ENCODE assay signal across 1 cellular context in the genomic region with DNA sequence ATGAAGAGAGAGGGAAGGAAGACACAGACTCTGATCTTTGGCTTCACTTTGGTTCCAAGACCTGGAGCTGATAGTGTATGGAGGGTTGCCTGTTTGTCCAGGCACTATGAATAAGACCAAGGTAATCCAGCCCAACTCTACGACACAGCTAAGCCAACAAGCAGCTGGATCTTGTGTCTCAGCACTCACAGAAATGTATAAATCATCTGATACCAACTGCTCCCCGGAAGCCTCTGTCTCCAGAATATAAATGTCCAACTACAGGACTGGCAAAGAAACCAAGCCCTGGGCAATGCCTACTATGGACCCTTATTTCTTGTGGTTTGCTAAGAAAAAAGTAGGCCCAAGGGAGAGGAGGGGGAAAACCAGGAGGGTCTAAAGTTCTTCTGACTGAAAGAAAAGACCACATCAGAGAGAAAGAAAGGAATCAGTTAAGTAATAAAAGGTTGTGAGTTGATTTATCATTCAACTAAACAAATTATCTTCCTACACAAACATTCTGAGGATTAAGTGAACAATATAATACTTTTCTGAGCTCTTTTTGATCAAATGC.
TF ChIP-seq lines count a peak whose summit lies in the region.

No MANE protein-coding gene starts in this region.

TF ChIP-seq in GM12878, 131 proteins besides CTCF, POLR2A, EP300 and RAD21 (continues in another document):
- no peak for TF ChIP-seq HCFC1 (IDR thresholded peaks at IDR 0.05; ENCODE audit: low read length)
- TF ChIP-seq CREB1 (IDR thresholded peaks at IDR 0.05; ENCODE audit: low read depth): no peak
- TF ChIP-seq, protein P1, sequence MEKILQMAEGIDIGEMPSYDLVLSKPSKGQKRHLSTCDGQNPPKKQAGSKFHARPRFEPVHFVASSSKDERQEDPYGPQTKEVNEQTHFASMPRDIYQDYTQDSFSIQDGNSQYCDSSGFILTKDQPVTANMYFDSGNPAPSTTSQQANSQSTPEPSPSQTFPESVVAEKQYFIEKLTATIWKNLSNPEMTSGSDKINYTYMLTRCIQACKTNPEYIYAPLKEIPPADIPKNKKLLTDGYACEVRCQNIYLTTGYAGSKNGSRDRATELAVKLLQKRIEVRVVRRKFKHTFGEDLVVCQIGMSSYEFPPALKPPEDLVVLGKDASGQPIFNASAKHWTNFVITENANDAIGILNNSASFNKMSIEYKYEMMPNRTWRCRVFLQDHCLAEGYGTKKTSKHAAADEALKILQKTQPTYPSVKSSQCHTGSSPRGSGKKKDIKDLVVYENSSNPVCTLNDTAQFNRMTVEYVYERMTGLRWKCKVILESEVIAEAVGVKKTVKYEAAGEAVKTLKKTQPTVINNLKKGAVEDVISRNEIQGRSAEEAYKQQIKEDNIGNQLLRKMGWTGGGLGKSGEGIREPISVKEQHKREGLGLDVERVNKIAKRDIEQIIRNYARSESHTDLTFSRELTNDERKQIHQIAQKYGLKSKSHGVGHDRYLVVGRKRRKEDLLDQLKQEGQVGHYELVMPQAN (conservative IDR thresholded peaks at IDR 0.05): no peak
- no peak for TF ChIP-seq TCF12 (IDR thresholded peaks at IDR 0.05; ENCODE audit: low read depth, low read length)
- no peak for TF ChIP-seq SMAD5 (IDR thresholded peaks at IDR 0.05; ENCODE audit: low read depth)
- TF ChIP-seq STAT3 (IDR thresholded peaks at IDR 0.05; ENCODE audit: low read depth, low read length): no peak
- TF ChIP-seq ZNF24 (IDR thresholded peaks at IDR 0.05): no peak
- TF ChIP-seq ZNF622 (IDR thresholded peaks at IDR 0.05): no peak
- TF ChIP-seq, protein P2, sequence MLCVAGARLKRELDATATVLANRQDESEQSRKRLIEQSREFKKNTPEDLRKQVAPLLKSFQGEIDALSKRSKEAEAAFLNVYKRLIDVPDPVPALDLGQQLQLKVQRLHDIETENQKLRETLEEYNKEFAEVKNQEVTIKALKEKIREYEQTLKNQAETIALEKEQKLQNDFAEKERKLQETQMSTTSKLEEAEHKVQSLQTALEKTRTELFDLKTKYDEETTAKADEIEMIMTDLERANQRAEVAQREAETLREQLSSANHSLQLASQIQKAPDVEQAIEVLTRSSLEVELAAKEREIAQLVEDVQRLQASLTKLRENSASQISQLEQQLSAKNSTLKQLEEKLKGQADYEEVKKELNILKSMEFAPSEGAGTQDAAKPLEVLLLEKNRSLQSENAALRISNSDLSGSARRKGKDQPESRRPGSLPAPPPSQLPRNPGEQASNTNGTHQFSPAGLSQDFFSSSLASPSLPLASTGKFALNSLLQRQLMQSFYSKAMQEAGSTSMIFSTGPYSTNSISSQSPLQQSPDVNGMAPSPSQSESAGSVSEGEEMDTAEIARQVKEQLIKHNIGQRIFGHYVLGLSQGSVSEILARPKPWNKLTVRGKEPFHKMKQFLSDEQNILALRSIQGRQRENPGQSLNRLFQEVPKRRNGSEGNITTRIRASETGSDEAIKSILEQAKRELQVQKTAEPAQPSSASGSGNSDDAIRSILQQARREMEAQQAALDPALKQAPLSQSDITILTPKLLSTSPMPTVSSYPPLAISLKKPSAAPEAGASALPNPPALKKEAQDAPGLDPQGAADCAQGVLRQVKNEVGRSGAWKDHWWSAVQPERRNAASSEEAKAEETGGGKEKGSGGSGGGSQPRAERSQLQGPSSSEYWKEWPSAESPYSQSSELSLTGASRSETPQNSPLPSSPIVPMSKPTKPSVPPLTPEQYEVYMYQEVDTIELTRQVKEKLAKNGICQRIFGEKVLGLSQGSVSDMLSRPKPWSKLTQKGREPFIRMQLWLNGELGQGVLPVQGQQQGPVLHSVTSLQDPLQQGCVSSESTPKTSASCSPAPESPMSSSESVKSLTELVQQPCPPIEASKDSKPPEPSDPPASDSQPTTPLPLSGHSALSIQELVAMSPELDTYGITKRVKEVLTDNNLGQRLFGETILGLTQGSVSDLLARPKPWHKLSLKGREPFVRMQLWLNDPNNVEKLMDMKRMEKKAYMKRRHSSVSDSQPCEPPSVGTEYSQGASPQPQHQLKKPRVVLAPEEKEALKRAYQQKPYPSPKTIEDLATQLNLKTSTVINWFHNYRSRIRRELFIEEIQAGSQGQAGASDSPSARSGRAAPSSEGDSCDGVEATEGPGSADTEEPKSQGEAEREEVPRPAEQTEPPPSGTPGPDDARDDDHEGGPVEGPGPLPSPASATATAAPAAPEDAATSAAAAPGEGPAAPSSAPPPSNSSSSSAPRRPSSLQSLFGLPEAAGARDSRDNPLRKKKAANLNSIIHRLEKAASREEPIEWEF (IDR thresholded peaks at IDR 0.05; ENCODE audit: insufficient replicate concordance, low read depth, low read length): no peak
- TF ChIP-seq MTA2 (IDR thresholded peaks at IDR 0.05; ENCODE audit: low read depth): peak; percentile 64
- TF ChIP-seq, protein P3, sequence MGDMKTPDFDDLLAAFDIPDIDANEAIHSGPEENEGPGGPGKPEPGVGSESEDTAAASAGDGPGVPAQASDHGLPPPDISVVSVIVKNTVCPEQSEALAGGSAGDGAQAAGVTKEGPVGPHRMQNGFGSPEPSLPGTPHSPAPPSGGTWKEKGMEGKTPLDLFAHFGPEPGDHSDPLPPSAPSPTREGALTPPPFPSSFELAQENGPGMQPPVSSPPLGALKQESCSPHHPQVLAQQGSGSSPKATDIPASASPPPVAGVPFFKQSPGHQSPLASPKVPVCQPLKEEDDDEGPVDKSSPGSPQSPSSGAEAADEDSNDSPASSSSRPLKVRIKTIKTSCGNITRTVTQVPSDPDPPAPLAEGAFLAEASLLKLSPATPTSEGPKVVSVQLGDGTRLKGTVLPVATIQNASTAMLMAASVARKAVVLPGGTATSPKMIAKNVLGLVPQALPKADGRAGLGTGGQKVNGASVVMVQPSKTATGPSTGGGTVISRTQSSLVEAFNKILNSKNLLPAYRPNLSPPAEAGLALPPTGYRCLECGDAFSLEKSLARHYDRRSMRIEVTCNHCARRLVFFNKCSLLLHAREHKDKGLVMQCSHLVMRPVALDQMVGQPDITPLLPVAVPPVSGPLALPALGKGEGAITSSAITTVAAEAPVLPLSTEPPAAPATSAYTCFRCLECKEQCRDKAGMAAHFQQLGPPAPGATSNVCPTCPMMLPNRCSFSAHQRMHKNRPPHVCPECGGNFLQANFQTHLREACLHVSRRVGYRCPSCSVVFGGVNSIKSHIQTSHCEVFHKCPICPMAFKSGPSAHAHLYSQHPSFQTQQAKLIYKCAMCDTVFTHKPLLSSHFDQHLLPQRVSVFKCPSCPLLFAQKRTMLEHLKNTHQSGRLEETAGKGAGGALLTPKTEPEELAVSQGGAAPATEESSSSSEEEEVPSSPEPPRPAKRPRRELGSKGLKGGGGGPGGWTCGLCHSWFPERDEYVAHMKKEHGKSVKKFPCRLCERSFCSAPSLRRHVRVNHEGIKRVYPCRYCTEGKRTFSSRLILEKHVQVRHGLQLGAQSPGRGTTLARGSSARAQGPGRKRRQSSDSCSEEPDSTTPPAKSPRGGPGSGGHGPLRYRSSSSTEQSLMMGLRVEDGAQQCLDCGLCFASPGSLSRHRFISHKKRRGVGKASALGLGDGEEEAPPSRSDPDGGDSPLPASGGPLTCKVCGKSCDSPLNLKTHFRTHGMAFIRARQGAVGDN (IDR thresholded peaks at IDR 0.05): peak; percentile 68
- no peak for TF ChIP-seq BHLHE40 (IDR thresholded peaks at IDR 0.05; ENCODE audit: borderline replicate concordance in 1 of 2, low read depth in 2 of 2, low read length in 1 of 2)
- no peak for TF ChIP-seq NRF1 (conservative IDR thresholded peaks at IDR 0.05; ENCODE audit: low read depth, low read length)
- 0 out of 2 replicates have a peak, but pooled peaks have one; percentile 6 for TF ChIP-seq SMC3 (IDR thresholded peaks at IDR 0.05; ENCODE audit: borderline replicate concordance, low read length)
- no peak for TF ChIP-seq RELA (IDR thresholded peaks at IDR 0.05; ENCODE audit: borderline replicate concordance, partially characterized antibody)
- no peak for TF ChIP-seq TCF3 (IDR thresholded peaks at IDR 0.05; ENCODE audit: borderline replicate concordance, insufficient read depth, low read depth, low read length)
- TF ChIP-seq PAX8 (IDR thresholded peaks at IDR 0.05): no peak
- peak; percentile 43 to 49 for TF ChIP-seq IKZF2 (IDR thresholded peaks at IDR 0.05)
- TF ChIP-seq SMARCA5 (IDR thresholded peaks at IDR 0.05): no peak
- TF ChIP-seq, protein P4, sequence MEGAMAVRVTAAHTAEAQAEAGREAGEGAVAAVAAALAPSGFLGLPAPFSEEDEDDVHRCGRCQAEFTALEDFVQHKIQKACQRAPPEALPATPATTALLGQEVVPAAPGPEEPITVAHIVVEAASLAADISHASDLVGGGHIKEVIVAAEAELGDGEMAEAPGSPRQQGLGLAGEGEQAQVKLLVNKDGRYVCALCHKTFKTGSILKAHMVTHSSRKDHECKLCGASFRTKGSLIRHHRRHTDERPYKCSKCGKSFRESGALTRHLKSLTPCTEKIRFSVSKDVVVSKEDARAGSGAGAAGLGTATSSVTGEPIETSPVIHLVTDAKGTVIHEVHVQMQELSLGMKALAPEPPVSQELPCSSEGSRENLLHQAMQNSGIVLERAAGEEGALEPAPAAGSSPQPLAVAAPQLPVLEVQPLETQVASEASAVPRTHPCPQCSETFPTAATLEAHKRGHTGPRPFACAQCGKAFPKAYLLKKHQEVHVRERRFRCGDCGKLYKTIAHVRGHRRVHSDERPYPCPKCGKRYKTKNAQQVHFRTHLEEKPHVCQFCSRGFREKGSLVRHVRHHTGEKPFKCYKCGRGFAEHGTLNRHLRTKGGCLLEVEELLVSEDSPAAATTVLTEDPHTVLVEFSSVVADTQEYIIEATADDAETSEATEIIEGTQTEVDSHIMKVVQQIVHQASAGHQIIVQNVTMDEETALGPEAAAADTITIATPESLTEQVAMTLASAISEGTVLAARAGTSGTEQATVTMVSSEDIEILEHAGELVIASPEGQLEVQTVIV (IDR thresholded peaks at IDR 0.05; ENCODE audit: borderline replicate concordance, partially characterized antibody): no peak
- TF ChIP-seq CBX5 (IDR thresholded peaks at IDR 0.05; ENCODE audit: low read depth): no peak
- TF ChIP-seq NR2C2 (IDR thresholded peaks at IDR 0.05; ENCODE audit: borderline replicate concordance, control insufficient read depth, insufficient read length, low read depth): no peak
- TF ChIP-seq GATAD2B (conservative IDR thresholded peaks at IDR 0.05; ENCODE audit: low read depth): no peak; the same call in 1 of the 2 replicates
- TF ChIP-seq, protein P5, sequence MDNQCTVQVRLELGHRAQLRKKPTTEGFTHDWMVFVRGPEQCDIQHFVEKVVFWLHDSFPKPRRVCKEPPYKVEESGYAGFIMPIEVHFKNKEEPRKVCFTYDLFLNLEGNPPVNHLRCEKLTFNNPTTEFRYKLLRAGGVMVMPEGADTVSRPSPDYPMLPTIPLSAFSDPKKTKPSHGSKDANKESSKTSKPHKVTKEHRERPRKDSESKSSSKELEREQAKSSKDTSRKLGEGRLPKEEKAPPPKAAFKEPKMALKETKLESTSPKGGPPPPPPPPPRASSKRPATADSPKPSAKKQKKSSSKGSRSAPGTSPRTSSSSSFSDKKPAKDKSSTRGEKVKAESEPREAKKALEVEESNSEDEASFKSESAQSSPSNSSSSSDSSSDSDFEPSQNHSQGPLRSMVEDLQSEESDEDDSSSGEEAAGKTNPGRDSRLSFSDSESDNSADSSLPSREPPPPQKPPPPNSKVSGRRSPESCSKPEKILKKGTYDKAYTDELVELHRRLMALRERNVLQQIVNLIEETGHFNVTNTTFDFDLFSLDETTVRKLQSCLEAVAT (IDR thresholded peaks at IDR 0.05): peak; percentile 75
- TF ChIP-seq, protein P6, sequence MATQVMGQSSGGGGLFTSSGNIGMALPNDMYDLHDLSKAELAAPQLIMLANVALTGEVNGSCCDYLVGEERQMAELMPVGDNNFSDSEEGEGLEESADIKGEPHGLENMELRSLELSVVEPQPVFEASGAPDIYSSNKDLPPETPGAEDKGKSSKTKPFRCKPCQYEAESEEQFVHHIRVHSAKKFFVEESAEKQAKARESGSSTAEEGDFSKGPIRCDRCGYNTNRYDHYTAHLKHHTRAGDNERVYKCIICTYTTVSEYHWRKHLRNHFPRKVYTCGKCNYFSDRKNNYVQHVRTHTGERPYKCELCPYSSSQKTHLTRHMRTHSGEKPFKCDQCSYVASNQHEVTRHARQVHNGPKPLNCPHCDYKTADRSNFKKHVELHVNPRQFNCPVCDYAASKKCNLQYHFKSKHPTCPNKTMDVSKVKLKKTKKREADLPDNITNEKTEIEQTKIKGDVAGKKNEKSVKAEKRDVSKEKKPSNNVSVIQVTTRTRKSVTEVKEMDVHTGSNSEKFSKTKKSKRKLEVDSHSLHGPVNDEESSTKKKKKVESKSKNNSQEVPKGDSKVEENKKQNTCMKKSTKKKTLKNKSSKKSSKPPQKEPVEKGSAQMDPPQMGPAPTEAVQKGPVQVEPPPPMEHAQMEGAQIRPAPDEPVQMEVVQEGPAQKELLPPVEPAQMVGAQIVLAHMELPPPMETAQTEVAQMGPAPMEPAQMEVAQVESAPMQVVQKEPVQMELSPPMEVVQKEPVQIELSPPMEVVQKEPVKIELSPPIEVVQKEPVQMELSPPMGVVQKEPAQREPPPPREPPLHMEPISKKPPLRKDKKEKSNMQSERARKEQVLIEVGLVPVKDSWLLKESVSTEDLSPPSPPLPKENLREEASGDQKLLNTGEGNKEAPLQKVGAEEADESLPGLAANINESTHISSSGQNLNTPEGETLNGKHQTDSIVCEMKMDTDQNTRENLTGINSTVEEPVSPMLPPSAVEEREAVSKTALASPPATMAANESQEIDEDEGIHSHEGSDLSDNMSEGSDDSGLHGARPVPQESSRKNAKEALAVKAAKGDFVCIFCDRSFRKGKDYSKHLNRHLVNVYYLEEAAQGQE (IDR thresholded peaks at IDR 0.05; ENCODE audit: low read depth, low read length): no peak
- no peak for TF ChIP-seq SMAD1 (IDR thresholded peaks at IDR 0.05; ENCODE audit: low read depth, partially characterized antibody)
- TF ChIP-seq NR2C1 (IDR thresholded peaks at IDR 0.05): no peak
- TF ChIP-seq FOS (IDR thresholded peaks at IDR 0.05; ENCODE audit: borderline replicate concordance, extremely low read depth, insufficient read length): no peak
- TF ChIP-seq SRF (IDR thresholded peaks at IDR 0.05; ENCODE audit: low read depth in 2 of 2, low read length in 2 of 2): no peak
- 0 out of 2 replicates have a peak, but pooled peaks have one; percentile 5 for TF ChIP-seq JUNB (IDR thresholded peaks at IDR 0.05)
- TF ChIP-seq, protein P7, sequence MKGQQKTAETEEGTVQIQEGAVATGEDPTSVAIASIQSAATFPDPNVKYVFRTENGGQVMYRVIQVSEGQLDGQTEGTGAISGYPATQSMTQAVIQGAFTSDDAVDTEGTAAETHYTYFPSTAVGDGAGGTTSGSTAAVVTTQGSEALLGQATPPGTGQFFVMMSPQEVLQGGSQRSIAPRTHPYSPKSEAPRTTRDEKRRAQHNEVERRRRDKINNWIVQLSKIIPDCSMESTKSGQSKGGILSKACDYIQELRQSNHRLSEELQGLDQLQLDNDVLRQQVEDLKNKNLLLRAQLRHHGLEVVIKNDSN (IDR thresholded peaks at IDR 0.05; ENCODE audit: borderline replicate concordance, extremely low read length, insufficient read depth, low read depth, low read length): no peak
- peak; percentile 90 for TF ChIP-seq RUNX3 (IDR thresholded peaks at IDR 0.05; ENCODE audit: low read length)
- TF ChIP-seq HDAC2 (IDR thresholded peaks at IDR 0.05): no peak
